ENCODE assay signal across 13 cellular contexts in the genomic region with DNA sequence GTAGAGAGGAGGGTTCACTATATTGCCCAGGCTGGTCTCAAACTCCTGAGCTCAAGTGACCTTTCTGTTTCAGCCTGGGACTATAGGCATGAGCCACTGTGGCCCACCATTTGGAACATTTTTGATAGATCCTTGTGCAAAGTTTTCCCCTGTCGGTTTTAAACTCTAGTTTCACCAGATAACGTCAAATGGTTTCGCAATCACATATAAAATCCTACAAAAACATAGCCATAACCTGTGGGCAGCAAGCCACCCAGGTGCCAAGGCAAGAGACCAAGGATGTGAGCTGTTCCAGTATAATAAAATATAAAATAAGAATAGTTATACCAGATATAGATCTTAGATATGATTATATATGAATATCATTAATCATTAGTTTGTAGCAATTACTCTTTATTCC. TPM values are rescaled to one million over a fixed set of nuclear protein-coding genes. Genes with fewer than 3 reads are reported as not detected.
"Had no signal": no experiment of that assay in that cellular context is flagged by ENCODE, and none has a peak within 500 bp of the region (broad histone marks: within the 10 kb centered on the region; RNA-seq: fewer than 3 reads in every experiment).

No MANE protein-coding gene starts in this region.

RNA-seq across cellular contexts. Expression of gene MOBP, which starts 50.5 kb away (rescaled TPM):
- total RNA-seq: left lobe of liver; left ventricle myocardium superior; lung microvascular endothelial cell; mesenteric fat pad; myocyte; natural killer cell treated with Interleukin-12 subunit alpha and Interleukin-12 subunit beta and Interleukin-15 and Interleukin-18, amount 100 ng/mL, for 72 hours; osteoblast; pancreas; thyroid gland; vagina had no signal
- polyA plus RNA-seq: keratinocyte; naive thymus-derived CD4-positive, alpha-beta T cell; neural cell; pancreas had no signal
